ENCODE assay signal across 1 cellular context in genomic region chr2:207811658-207812057, GRCh38.
A peak's percentile ranks its signal among the peaks of the same experiment; 100 is the strongest.
TF ChIP-seq lines count a peak whose summit lies in the region.

No MANE protein-coding gene starts in this region.

TF ChIP-seq in HepG2, 621 proteins besides CTCF, POLR2A, EP300 and RAD21 (continued from another document and continues in another):
- peak; percentile 67 for TF ChIP-seq ZNF687 (CRISPR knock-in tag; IDR thresholded peaks at IDR 0.05)
- 0 out of 2 replicates have a peak, but pooled peaks have one; percentile 15 for TF ChIP-seq ZNF652 (CRISPR knock-in tag; IDR thresholded peaks at IDR 0.05; ENCODE audit: borderline replicate concordance, low read depth)
- peak; percentile 74 for TF ChIP-seq BHLHE40 (IDR thresholded peaks at IDR 0.05; ENCODE audit: low read length)
- peak; percentile 51; the same call in 1 of the 2 replicates for TF ChIP-seq RFXAP (CRISPR knock-in tag; IDR thresholded peaks at IDR 0.05; ENCODE audit: borderline replicate concordance)
- 0 out of 2 replicates have a peak, but pooled peaks have one; percentile 18 for TF ChIP-seq GATAD1 (CRISPR knock-in tag; IDR thresholded peaks at IDR 0.05)
- 0 out of 2 replicates have a peak, but pooled peaks have one; percentile 8 for TF ChIP-seq MEIS1 (CRISPR knock-in tag; IDR thresholded peaks at IDR 0.05; ENCODE audit: borderline replicate concordance)
- TF ChIP-seq HMG20B (CRISPR knock-in tag; conservative IDR thresholded peaks at IDR 0.05): 0 out of 2 replicates have a peak, but pooled peaks have one; percentile 13
- peak; percentile 20; the same call in 1 of the 2 replicates for TF ChIP-seq ZNF772 (CRISPR knock-in tag; IDR thresholded peaks at IDR 0.05)
- TF ChIP-seq TBX2 (CRISPR knock-in tag; IDR thresholded peaks at IDR 0.05; ENCODE audit: borderline replicate concordance): peak; percentile 63
- TF ChIP-seq TEAD3 (CRISPR knock-in tag; optimal IDR thresholded peaks at IDR 0.05; ENCODE audit: borderline replicate concordance): peak; percentile 37
- 0 out of 2 replicates have a peak, but pooled peaks have one; percentile 28 for TF ChIP-seq ZNF574 (CRISPR knock-in tag; IDR thresholded peaks at IDR 0.05)
- 0 out of 2 replicates have a peak, but pooled peaks have one; percentile 36 for TF ChIP-seq ZBTB43 (CRISPR knock-in tag; conservative IDR thresholded peaks at IDR 0.05)
- peak; percentile 48; the same call in 1 of the 2 replicates for TF ChIP-seq HOXA3 (CRISPR knock-in tag; IDR thresholded peaks at IDR 0.05)
- peak; percentile 16; the same call in 1 of the 2 replicates for TF ChIP-seq ZBTB7B (CRISPR knock-in tag; IDR thresholded peaks at IDR 0.05)
- TF ChIP-seq RARA (CRISPR knock-in tag; IDR thresholded peaks at IDR 0.05): peak; percentile 98
- 0 out of 2 replicates have a peak, but pooled peaks have one; percentile 27 for TF ChIP-seq SIX4 (CRISPR knock-in tag; IDR thresholded peaks at IDR 0.05)
- peak; percentile 73 for TF ChIP-seq ZMYM2 (CRISPR knock-in tag; IDR thresholded peaks at IDR 0.05)
- 0 out of 2 replicates have a peak, but pooled peaks have one; percentile 27 for TF ChIP-seq ZNF263 (CRISPR knock-in tag; IDR thresholded peaks at IDR 0.05)
- TF ChIP-seq PHF21A (CRISPR knock-in tag; IDR thresholded peaks at IDR 0.05): peak; percentile 41; the same call in 1 of the 2 replicates
- TF ChIP-seq NR2C2 (CRISPR knock-in tag; IDR thresholded peaks at IDR 0.05; ENCODE audit: borderline replicate concordance): peak; percentile 59; the same call in 1 of the 2 replicates
- TF ChIP-seq ZNF563 (CRISPR knock-in tag; IDR thresholded peaks at IDR 0.05): 0 out of 2 replicates have a peak, but pooled peaks have one; percentile 29
- peak; percentile 77 for TF ChIP-seq KAT7 (CRISPR knock-in tag; IDR thresholded peaks at IDR 0.05; ENCODE audit: borderline replicate concordance)
- TF ChIP-seq ZNF503 (CRISPR knock-in tag; IDR thresholded peaks at IDR 0.05): peak; percentile 70; the same call in 1 of the 2 replicates
- TF ChIP-seq ZBTB3 (CRISPR knock-in tag; IDR thresholded peaks at IDR 0.05; ENCODE audit: borderline replicate concordance, low read depth): peak; percentile 69; the same call in 1 of the 2 replicates
- peak; percentile 64 for TF ChIP-seq PAXIP1 (CRISPR knock-in tag; conservative IDR thresholded peaks at IDR 0.05)
- 0 out of 2 replicates have a peak, but pooled peaks have one; percentile 20 for TF ChIP-seq SKIL (CRISPR knock-in tag; IDR thresholded peaks at IDR 0.05; ENCODE audit: borderline replicate concordance)
- TF ChIP-seq RXRB (CRISPR knock-in tag; IDR thresholded peaks at IDR 0.05; ENCODE audit: borderline replicate concordance): peak; percentile 79
- peak; percentile 82; the same call in 1 of the 2 replicates for TF ChIP-seq ZBTB4 (CRISPR knock-in tag; IDR thresholded peaks at IDR 0.05; ENCODE audit: borderline replicate concordance)
- peak; percentile 41; the same call in 1 of the 2 replicates for TF ChIP-seq ZNF331 (CRISPR knock-in tag; IDR thresholded peaks at IDR 0.05)
- 0 out of 2 replicates have a peak, but pooled peaks have one; percentile 19 for TF ChIP-seq ZNF350 (CRISPR knock-in tag; IDR thresholded peaks at IDR 0.05; ENCODE audit: borderline replicate concordance, low read depth)
- TF ChIP-seq MTA1 (CRISPR knock-in tag; IDR thresholded peaks at IDR 0.05; ENCODE audit: borderline replicate concordance): peak; percentile 7; the same call in 1 of the 2 replicates
- 0 out of 2 replicates have a peak, but pooled peaks have one; percentile 35 for TF ChIP-seq ATF2 (CRISPR knock-in tag; IDR thresholded peaks at IDR 0.05)
